Comparison of ENCODE assay signal across 16 cellular contexts in genomic region chr12:11014234-11014633, GRCh38. TPM values are rescaled to one million over a fixed set of nuclear protein-coding genes. Genes with fewer than 3 reads are reported as not detected.
"Had no signal": no experiment of that assay in that cellular context is flagged by ENCODE, and none has a peak within 500 bp of the region (broad histone marks: within the 10 kb centered on the region; RNA-seq: fewer than 3 reads in every experiment).

No MANE protein-coding gene starts in this region.

- H3K4me3 ChIP-seq: cardiac muscle cell, prostate gland, upper lobe of right lung had no signal

- H3K27ac ChIP-seq: cardiac muscle cell, prostate gland, upper lobe of right lung had no signal

- H3K36me3 ChIP-seq: cardiac muscle cell, prostate gland, upper lobe of right lung had no signal

- FAIRE-seq: colon, TTC549 had no signal

- H3K9me3 ChIP-seq: prostate gland, upper lobe of right lung had no signal

- H3K4me1 ChIP-seq: prostate gland, upper lobe of right lung had no signal

- ATAC-seq: left ventricle myocardium superior; natural killer cell treated with Interleukin-12 subunit alpha and Interleukin-12 subunit beta and Interleukin-15 and Interleukin-18, amount 100 ng/mL, for 72 hours; sciatic nerve; upper lobe of right lung had no signal

- H3K27me3 ChIP-seq: cardiac muscle cell, upper lobe of right lung had no signal

- DNase-seq: activated CD4-positive, alpha-beta T cell treated with anti-CD3 and anti-CD28 coated beads, Interleukin-2, amount 10 ng/mL, durations not matched to agents 7 days and 5 days; activated CD4-positive, CD25-positive, alpha-beta regulatory T cell; activated effector memory CD4-positive, alpha-beta T cell treated with anti-CD3 and anti-CD28 coated beads, Interleukin-2, amount 50 U/mL, for 16 hours; activated T-cell treated with anti-CD3 and anti-CD28 coated beads, Interleukin-2, amount 50 U/mL, for 24 hours; aorta; left ventricle myocardium superior; mesenchymal stem cell; stimulated activated naive CD4-positive, alpha-beta T cell; T-helper 2 cell; upper lobe of right lung had no signal

RNA-seq across cellular contexts. Expression of gene TAS2R19, which starts 8.2 kb away (rescaled TPM):
- polyA plus RNA-seq: cardiac muscle cell had no signal

RNA-seq across cellular contexts. Expression of gene TAS2R50, which starts 27.5 kb away (rescaled TPM):
- polyA plus RNA-seq: aorta had no signal

RNA-seq across cellular contexts. Expression of gene TAS2R46, which starts 47.9 kb away (rescaled TPM):
- polyA plus RNA-seq: aorta had no signal
